8 cellular contexts compared by ENCODE assay signal in genomic region chr5:59673438-59674058, GRCh38.
DNase-seq lines count a peak whose midpoint lies in the region; ATAC-seq and TF ChIP-seq lines count a peak whose summit lies in the region.

No MANE protein-coding gene starts in this region.

- H3K27me3 Mint-ChIP-seq in activated naive CD4-positive, alpha-beta T cell treated with anti-CD3 and anti-CD28 coated beads, Interleukin-2, amount 10 ng/mL, durations not matched to agents 7 days and 5 days, result peaks cover 7% of the 10 kb centered on the region

- TF ChIP-seq CTCF in choroid plexus epithelial cell (conservative IDR thresholded peaks at IDR 0.05; ENCODE audit: low read depth, low read length), result peak; percentile 73

- WGBS in mesendoderm (ENCODE audit: extremely low coverage, insufficient coverage, low lambda C conversion rate), result no CpG with 5 or more reads among the region's 4 CpGs

- H3K36me3 ChIP-seq in mesendoderm (ENCODE audit: control insufficient read depth, insufficient read depth, low read length), result no peaks in the 10 kb centered on the region

- no peak overlapping the region for H3K4me3 ChIP-seq in choroid plexus epithelial cell (ENCODE audit: low read depth, low read length)
- no peak overlapping the region for H3K4me3 ChIP-seq in mesendoderm (ENCODE audit: low read length)

- H2AK5ac ChIP-seq in mesendoderm (ENCODE audit: low read length), result no peak overlapping the region

- CTCF ChIA-PET in activated naive CD4-positive, alpha-beta T cell treated with anti-CD3 and anti-CD28 coated beads, Interleukin-2, amount 10 ng/mL, durations not matched to agents 7 days and 5 days (lab: Charles Lee), result interaction anchor here (0.6 to 3.3 kb wide), 22 partner anchors 10 to 1154 kb away, joined by 3 to 32 read pairs (median 3); no protein-coding TSS in a partner anchor

- no peaks in the 10 kb centered on the region for H3K4me1 Mint-ChIP-seq in activated naive CD4-positive, alpha-beta T cell treated with anti-CD3 and anti-CD28 coated beads, Interleukin-2, amount 10 ng/mL, durations not matched to agents 7 days and 5 days

- H3K56ac ChIP-seq in mesendoderm (ENCODE audit: low read length), result no peak overlapping the region

- no peak overlapping the region for H3K4ac ChIP-seq in mesendoderm (ENCODE audit: low read depth, low read length)

- no peak overlapping the region for H2BK5ac ChIP-seq in mesendoderm (ENCODE audit: low read length)

- H4K5ac ChIP-seq in mesendoderm (ENCODE audit: low read length), result no peak overlapping the region

- no peaks in the 10 kb centered on the region for H3K79me1 ChIP-seq in mesendoderm (ENCODE audit: low read length)

- H2BK15ac ChIP-seq in mesendoderm (replicated peaks; ENCODE audit: low read depth), result no peak overlapping the region

- no peaks in the 10 kb centered on the region for H3K79me2 ChIP-seq in mesendoderm (ENCODE audit: control insufficient read depth, insufficient read depth, low read length)

- ATAC-seq in HG02798 (IDR thresholded peaks at IDR 0.05; ENCODE audit: poor library complexity, unreplicated experiment) (peak; percentile 53), GM21390 (IDR thresholded peaks at IDR 0.05; ENCODE audit: unreplicated experiment) (no peak), HG02852 (IDR thresholded peaks at IDR 0.05; ENCODE audit: unreplicated experiment) (no peak)

- H3K18ac ChIP-seq in mesendoderm (ENCODE audit: low read length), result no peak overlapping the region

- H3K23ac ChIP-seq in mesendoderm (ENCODE audit: low read length), result no peak overlapping the region

- H3K9me3 Mint-ChIP-seq in activated naive CD4-positive, alpha-beta T cell treated with anti-CD3 and anti-CD28 coated beads, Interleukin-2, amount 10 ng/mL, durations not matched to agents 7 days and 5 days, result no peaks in the 10 kb centered on the region

- H2BK120ac ChIP-seq in mesendoderm (ENCODE audit: low read depth, low read length), result no peak overlapping the region

- H3K36me3 Mint-ChIP-seq in activated naive CD4-positive, alpha-beta T cell treated with anti-CD3 and anti-CD28 coated beads, Interleukin-2, amount 10 ng/mL, durations not matched to agents 7 days and 5 days, result no peaks in the 10 kb centered on the region

- no peak overlapping the region for H3K9ac ChIP-seq in mesendoderm (ENCODE audit: low read length)

- H3K27ac Mint-ChIP-seq in activated naive CD4-positive, alpha-beta T cell treated with anti-CD3 and anti-CD28 coated beads, Interleukin-2, amount 10 ng/mL, durations not matched to agents 7 days and 5 days, result no peak overlapping the region

- H3K4me1 ChIP-seq in mesendoderm (ENCODE audit: control insufficient read depth, low read depth, low read length), result no peaks in the 10 kb centered on the region

- H3K4me2 ChIP-seq in mesendoderm (ENCODE audit: low read length), result no peak overlapping the region

- H3K4me3 Mint-ChIP-seq in activated naive CD4-positive, alpha-beta T cell treated with anti-CD3 and anti-CD28 coated beads, Interleukin-2, amount 10 ng/mL, durations not matched to agents 7 days and 5 days, result no peak overlapping the region

- no peak overlapping the region for H4K8ac ChIP-seq in mesendoderm (ENCODE audit: low read depth, low read length)

- no peaks in the 10 kb centered on the region for H3K27me3 ChIP-seq in mesendoderm (ENCODE audit: insufficient read depth, low read length, poor library complexity)

- DNase-seq in ELF-1 (ENCODE audit: low read depth, low spot score), result peak; percentile 6
- peak; percentile 6 for DNase-seq in NCI-H526 treated with DMSO at 0.1 percent for 48 hours (lab: John Stamatoyannopoulos, UW)
- peak; percentile 79 for DNase-seq in choroid plexus epithelial cell (ENCODE audit: low read depth)
- DNase-seq in mesendoderm, result peak; percentile 58
- DNase-seq in activated naive CD4-positive, alpha-beta T cell treated with anti-CD3 and anti-CD28 coated beads, Interleukin-2, amount 10 ng/mL, durations not matched to agents 7 days and 5 days, result no peak

- H3K27ac ChIP-seq in mesendoderm (ENCODE audit: low read depth, low read length), result no peak overlapping the region
